Comparison of ENCODE assay signal across 16 cellular contexts in genomic region chr9:8782237-8782636, GRCh38.
"Had no signal": no experiment of that assay in that cellular context is flagged by ENCODE, and none has a peak within 500 bp of the region (broad histone marks: within the 10 kb centered on the region; RNA-seq: fewer than 3 reads in every experiment).

No MANE protein-coding gene starts in this region.

- H3K9me3 ChIP-seq: SK-N-SH had no signal

- H3K27ac ChIP-seq: KMS-11, RWPE1 had no signal

- H3K4me2 ChIP-seq: KMS-11, SK-N-SH had no signal

- H3K4me3 ChIP-seq: K562 had no signal

- FAIRE-seq: K562 had no signal

- ATAC-seq: K562 had no signal

- H3K9ac ChIP-seq: KMS-11, SK-N-SH had no signal

- DNase-seq: Kasumi-1, MM.1S, NCI-H1092 treated with DMSO at 0.1 percent for 48 hours, NCI-H1436, NCI-H187, NCI-H2029, NCI-H2081 treated with DMSO at 0.1 percent for 48 hours, NCI-H2227 treated with DMSO at 0.1 percent for 48 hours, NCI-H524, NCI-H526 treated with DMSO at 0.1 percent for 48 hours, NCI-H774, SHP77, SK-N-SH had no signal
